Comparison of ENCODE assay signal across 1 cellular context in the genomic region with DNA sequence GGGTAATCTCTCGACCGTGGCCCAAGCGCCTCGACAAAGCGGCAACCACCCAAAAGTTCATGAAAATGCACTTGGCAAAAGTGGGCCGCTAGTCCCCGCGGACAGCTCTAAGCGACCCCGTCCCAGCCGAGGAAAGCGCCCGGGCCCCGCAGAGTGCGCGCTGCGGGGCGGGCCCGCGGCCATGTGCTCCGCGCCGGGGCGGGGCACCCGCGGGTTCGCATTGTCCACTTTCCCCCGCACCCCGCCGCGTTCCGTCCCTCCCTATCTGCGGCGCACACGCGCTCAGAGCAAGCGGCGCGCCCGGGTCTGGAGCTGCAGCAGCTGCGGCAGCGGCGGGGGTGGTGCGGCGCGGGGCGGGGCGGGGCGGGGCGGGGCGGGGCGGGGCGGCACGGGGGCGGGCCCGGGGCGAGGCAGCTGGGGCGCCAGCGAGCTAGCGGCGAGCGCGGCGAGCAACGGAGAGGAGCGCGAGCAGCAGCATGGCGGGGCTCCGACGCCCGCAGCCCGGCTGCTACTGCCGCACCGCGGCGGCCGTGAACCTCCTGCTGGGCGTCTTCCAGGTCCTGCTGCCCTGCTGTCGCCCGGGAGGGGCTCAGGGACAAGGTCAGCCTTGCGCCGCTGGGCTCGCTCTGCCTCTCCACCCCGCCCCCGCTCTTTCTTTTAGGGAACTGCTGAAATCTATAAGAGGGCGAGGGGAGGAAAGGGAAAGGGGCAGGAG.
A peak's percentile ranks its signal among the peaks of the same experiment; 100 is the strongest.
TF ChIP-seq lines count a peak whose summit lies in the region.

A gene with protein sequence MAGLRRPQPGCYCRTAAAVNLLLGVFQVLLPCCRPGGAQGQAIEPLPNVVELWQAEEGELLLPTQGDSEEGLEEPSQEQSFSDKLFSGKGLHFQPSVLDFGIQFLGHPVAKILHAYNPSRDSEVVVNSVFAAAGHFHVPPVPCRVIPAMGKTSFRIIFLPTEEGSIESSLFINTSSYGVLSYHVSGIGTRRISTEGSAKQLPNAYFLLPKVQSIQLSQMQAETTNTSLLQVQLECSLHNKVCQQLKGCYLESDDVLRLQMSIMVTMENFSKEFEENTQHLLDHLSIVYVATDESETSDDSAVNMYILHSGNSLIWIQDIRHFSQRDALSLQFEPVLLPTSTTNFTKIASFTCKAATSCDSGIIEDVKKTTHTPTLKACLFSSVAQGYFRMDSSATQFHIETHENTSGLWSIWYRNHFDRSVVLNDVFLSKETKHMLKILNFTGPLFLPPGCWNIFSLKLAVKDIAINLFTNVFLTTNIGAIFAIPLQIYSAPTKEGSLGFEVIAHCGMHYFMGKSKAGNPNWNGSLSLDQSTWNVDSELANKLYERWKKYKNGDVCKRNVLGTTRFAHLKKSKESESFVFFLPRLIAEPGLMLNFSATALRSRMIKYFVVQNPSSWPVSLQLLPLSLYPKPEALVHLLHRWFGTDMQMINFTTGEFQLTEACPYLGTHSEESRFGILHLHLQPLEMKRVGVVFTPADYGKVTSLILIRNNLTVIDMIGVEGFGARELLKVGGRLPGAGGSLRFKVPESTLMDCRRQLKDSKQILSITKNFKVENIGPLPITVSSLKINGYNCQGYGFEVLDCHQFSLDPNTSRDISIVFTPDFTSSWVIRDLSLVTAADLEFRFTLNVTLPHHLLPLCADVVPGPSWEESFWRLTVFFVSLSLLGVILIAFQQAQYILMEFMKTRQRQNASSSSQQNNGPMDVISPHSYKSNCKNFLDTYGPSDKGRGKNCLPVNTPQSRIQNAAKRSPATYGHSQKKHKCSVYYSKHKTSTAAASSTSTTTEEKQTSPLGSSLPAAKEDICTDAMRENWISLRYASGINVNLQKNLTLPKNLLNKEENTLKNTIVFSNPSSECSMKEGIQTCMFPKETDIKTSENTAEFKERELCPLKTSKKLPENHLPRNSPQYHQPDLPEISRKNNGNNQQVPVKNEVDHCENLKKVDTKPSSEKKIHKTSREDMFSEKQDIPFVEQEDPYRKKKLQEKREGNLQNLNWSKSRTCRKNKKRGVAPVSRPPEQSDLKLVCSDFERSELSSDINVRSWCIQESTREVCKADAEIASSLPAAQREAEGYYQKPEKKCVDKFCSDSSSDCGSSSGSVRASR (N-terminal part only) (plus strand): TSS at position 439 of the 715 bp plus-strand sequence. CDS start 38 bp downstream, at position 477.

TF ChIP-seq in HEK293, 187 proteins besides CTCF, POLR2A, EP300 and RAD21 (continued from another document and continues in another):
- TF ChIP-seq ZNF391 (tag by site-specific recombination; IDR thresholded peaks at IDR 0.05; ENCODE audit: borderline replicate concordance, low read depth) (no peak), ZSCAN30 (tag by site-specific recombination; IDR thresholded peaks at IDR 0.05) (peak; percentile 24; the same call in 1 of the 2 replicates), TCF7L2 (IDR thresholded peaks at IDR 0.05; ENCODE audit: borderline replicate concordance, low read depth, low read length) (no peak), KLF9 (tag by site-specific recombination; IDR thresholded peaks at IDR 0.05; ENCODE audit: low read depth) (peak; percentile 53; the same call in 1 of the 2 replicates), ZNF555 (tag by site-specific recombination; conservative IDR thresholded peaks at IDR 0.05) (no peak), ZNF280C (tag by site-specific recombination; IDR thresholded peaks at IDR 0.05) (no peak), ZNF214 (tag by site-specific recombination; IDR thresholded peaks at IDR 0.05; ENCODE audit: borderline replicate concordance) (no peak), ZSCAN16 (tag by site-specific recombination; IDR thresholded peaks at IDR 0.05) (no peak), ZNF626 (tag by site-specific recombination; IDR thresholded peaks at IDR 0.05) (no peak), ZNF398 (tag by site-specific recombination; IDR thresholded peaks at IDR 0.05) (no peak; the same call in 1 of the 2 replicates), ZNF18 (tag by site-specific recombination; IDR thresholded peaks at IDR 0.05) (no peak), ZNF366 (tag by site-specific recombination; conservative IDR thresholded peaks at IDR 0.05) (no peak), ZNF654 (tag by site-specific recombination; IDR thresholded peaks at IDR 0.05; ENCODE audit: low read depth) (no peak), ZNF707 (tag by site-specific recombination; IDR thresholded peaks at IDR 0.05) (no peak), ZNF658 (tag by site-specific recombination; IDR thresholded peaks at IDR 0.05) (no peak), GLIS1 (tag by site-specific recombination; IDR thresholded peaks at IDR 0.05) (no peak), ZNF354C (tag by site-specific recombination; IDR thresholded peaks at IDR 0.05; ENCODE audit: borderline replicate concordance, low read depth) (no peak), ZSCAN18 (tag by site-specific recombination; IDR thresholded peaks at IDR 0.05) (no peak), ZNF350 (tag by site-specific recombination; IDR thresholded peaks at IDR 0.05) (no peak), KLF8 (tag by site-specific recombination; IDR thresholded peaks at IDR 0.05) (no peak), ZNF514 (tag by site-specific recombination; IDR thresholded peaks at IDR 0.05) (no peak), ZNF433 (tag by site-specific recombination; IDR thresholded peaks at IDR 0.05; ENCODE audit: low read depth) (no peak), ZNF76 (tag by site-specific recombination; IDR thresholded peaks at IDR 0.05; ENCODE audit: borderline replicate concordance, low read depth) (no peak), ZNF133 (tag by site-specific recombination; IDR thresholded peaks at IDR 0.05) (no peak), ZNF558 (tag by site-specific recombination; IDR thresholded peaks at IDR 0.05) (no peak), ZFP41 (tag by site-specific recombination; IDR thresholded peaks at IDR 0.05; ENCODE audit: borderline replicate concordance) (no peak), ZBTB48 (tag by site-specific recombination; IDR thresholded peaks at IDR 0.05) (peak; percentile 86; the same call in 1 of the 2 replicates), ZFHX2 (tag by site-specific recombination; conservative IDR thresholded peaks at IDR 0.05) (no peak; the same call in 1 of the 2 replicates)
- TF ChIP-seq, protein P1, sequence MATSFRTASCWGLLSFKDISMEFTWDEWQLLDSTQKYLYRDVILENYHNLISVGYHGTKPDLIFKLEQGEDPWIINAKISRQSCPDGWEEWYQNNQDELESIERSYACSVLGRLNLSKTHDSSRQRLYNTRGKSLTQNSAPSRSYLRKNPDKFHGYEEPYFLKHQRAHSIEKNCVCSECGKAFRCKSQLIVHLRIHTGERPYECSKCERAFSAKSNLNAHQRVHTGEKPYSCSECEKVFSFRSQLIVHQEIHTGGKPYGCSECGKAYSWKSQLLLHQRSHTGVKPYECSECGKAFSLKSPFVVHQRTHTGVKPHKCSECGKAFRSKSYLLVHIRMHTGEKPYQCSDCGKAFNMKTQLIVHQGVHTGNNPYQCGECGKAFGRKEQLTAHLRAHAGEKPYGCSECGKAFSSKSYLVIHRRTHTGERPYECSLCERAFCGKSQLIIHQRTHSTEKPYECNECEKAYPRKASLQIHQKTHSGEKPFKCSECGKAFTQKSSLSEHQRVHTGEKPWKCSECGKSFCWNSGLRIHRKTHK (tag by site-specific recombination; IDR thresholded peaks at IDR 0.05): no peak
- TF ChIP-seq, protein P2, sequence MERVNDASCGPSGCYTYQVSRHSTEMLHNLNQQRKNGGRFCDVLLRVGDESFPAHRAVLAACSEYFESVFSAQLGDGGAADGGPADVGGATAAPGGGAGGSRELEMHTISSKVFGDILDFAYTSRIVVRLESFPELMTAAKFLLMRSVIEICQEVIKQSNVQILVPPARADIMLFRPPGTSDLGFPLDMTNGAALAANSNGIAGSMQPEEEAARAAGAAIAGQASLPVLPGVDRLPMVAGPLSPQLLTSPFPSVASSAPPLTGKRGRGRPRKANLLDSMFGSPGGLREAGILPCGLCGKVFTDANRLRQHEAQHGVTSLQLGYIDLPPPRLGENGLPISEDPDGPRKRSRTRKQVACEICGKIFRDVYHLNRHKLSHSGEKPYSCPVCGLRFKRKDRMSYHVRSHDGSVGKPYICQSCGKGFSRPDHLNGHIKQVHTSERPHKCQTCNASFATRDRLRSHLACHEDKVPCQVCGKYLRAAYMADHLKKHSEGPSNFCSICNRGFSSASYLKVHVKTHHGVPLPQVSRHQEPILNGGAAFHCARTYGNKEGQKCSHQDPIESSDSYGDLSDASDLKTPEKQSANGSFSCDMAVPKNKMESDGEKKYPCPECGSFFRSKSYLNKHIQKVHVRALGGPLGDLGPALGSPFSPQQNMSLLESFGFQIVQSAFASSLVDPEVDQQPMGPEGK (tag by site-specific recombination; IDR thresholded peaks at IDR 0.05): no peak
- TF ChIP-seq, protein P3, sequence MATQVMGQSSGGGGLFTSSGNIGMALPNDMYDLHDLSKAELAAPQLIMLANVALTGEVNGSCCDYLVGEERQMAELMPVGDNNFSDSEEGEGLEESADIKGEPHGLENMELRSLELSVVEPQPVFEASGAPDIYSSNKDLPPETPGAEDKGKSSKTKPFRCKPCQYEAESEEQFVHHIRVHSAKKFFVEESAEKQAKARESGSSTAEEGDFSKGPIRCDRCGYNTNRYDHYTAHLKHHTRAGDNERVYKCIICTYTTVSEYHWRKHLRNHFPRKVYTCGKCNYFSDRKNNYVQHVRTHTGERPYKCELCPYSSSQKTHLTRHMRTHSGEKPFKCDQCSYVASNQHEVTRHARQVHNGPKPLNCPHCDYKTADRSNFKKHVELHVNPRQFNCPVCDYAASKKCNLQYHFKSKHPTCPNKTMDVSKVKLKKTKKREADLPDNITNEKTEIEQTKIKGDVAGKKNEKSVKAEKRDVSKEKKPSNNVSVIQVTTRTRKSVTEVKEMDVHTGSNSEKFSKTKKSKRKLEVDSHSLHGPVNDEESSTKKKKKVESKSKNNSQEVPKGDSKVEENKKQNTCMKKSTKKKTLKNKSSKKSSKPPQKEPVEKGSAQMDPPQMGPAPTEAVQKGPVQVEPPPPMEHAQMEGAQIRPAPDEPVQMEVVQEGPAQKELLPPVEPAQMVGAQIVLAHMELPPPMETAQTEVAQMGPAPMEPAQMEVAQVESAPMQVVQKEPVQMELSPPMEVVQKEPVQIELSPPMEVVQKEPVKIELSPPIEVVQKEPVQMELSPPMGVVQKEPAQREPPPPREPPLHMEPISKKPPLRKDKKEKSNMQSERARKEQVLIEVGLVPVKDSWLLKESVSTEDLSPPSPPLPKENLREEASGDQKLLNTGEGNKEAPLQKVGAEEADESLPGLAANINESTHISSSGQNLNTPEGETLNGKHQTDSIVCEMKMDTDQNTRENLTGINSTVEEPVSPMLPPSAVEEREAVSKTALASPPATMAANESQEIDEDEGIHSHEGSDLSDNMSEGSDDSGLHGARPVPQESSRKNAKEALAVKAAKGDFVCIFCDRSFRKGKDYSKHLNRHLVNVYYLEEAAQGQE (tag by site-specific recombination; IDR thresholded peaks at IDR 0.05): no peak
- TF ChIP-seq, protein P4, sequence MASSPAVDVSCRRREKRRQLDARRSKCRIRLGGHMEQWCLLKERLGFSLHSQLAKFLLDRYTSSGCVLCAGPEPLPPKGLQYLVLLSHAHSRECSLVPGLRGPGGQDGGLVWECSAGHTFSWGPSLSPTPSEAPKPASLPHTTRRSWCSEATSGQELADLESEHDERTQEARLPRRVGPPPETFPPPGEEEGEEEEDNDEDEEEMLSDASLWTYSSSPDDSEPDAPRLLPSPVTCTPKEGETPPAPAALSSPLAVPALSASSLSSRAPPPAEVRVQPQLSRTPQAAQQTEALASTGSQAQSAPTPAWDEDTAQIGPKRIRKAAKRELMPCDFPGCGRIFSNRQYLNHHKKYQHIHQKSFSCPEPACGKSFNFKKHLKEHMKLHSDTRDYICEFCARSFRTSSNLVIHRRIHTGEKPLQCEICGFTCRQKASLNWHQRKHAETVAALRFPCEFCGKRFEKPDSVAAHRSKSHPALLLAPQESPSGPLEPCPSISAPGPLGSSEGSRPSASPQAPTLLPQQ (tag by site-specific recombination; IDR thresholded peaks at IDR 0.05): no peak; the same call in 1 of the 2 replicates
